ENCODE assay signal across 1 cellular context in genomic region chr10:4819707-4820106, GRCh38.
A peak's percentile ranks its signal among the peaks of the same experiment; 100 is the strongest.
TF ChIP-seq lines count a peak whose summit lies in the region.

No MANE protein-coding gene starts in this region.

TF ChIP-seq in K562, 482 proteins besides CTCF, POLR2A, EP300 and RAD21 (continued from another document):
- TF ChIP-seq CHD4 (IDR thresholded peaks at IDR 0.05; ENCODE audit: insufficient read depth, insufficient replicate concordance, low read depth, low read length, poor library complexity, severe bottlenecking) = no peak
- TF ChIP-seq SMAD4 (CRISPR knock-in tag; conservative IDR thresholded peaks at IDR 0.05) = 0 out of 2 replicates have a peak, but pooled peaks have one; percentile 27
- no peak for TF ChIP-seq ZNF280B (CRISPR knock-in tag; IDR thresholded peaks at IDR 0.05)
- peak; percentile 78 for TF ChIP-seq MECOM (CRISPR knock-in tag; IDR thresholded peaks at IDR 0.05)
- no peak for TF ChIP-seq ZNF24 (IDR thresholded peaks at IDR 0.05)
- TF ChIP-seq BCL6 (CRISPR knock-in tag; IDR thresholded peaks at IDR 0.05) = no peak
- TF ChIP-seq SP2 (IDR thresholded peaks at IDR 0.05; ENCODE audit: extremely low read depth, low read depth, low read length, poor library complexity, severe bottlenecking) = no peak
- no peak for TF ChIP-seq ZNF830 (CRISPR knock-in tag; IDR thresholded peaks at IDR 0.05)
- no peak for TF ChIP-seq ZNF668 (CRISPR knock-in tag; IDR thresholded peaks at IDR 0.05)
- no peak for TF ChIP-seq TCFL5 (CRISPR knock-in tag; conservative IDR thresholded peaks at IDR 0.05)
- no peak for TF ChIP-seq KDM4B (IDR thresholded peaks at IDR 0.05; ENCODE audit: borderline replicate concordance in 2 of 2, low read depth in 1 of 2)
- 0 out of 2 replicates have a peak, but pooled peaks have one; percentile 22 for TF ChIP-seq ZNF766 (CRISPR knock-in tag; conservative IDR thresholded peaks at IDR 0.05)
- no peak for TF ChIP-seq SIX5 (IDR thresholded peaks at IDR 0.05; ENCODE audit: borderline replicate concordance in 1 of 2, insufficient read depth in 1 of 2, low read depth in 1 of 2, low read length in 2 of 2)
- no peak for TF ChIP-seq ZSCAN32 (CRISPR knock-in tag; IDR thresholded peaks at IDR 0.05)
- TF ChIP-seq RBM14 (IDR thresholded peaks at IDR 0.05; ENCODE audit: borderline replicate concordance, insufficient read depth, low read depth, low read length) = no peak
- no peak for TF ChIP-seq PRPF4 (IDR thresholded peaks at IDR 0.05; ENCODE audit: insufficient read depth, low read depth, low read length, poor library complexity, severe bottlenecking)
- TF ChIP-seq CSDE1 (IDR thresholded peaks at IDR 0.05) = no peak
- TF ChIP-seq ZNF518B (CRISPR knock-in tag; IDR thresholded peaks at IDR 0.05) = no peak
- no peak for TF ChIP-seq ZNF431 (CRISPR knock-in tag; IDR thresholded peaks at IDR 0.05)
- TF ChIP-seq XRCC4 (IDR thresholded peaks at IDR 0.05; ENCODE audit: extremely low read depth, insufficient read depth, insufficient read length) = no peak
- no peak for TF ChIP-seq DEAF1 (CRISPR knock-in tag; IDR thresholded peaks at IDR 0.05)
- no peak for TF ChIP-seq ZNF699 (CRISPR knock-in tag; IDR thresholded peaks at IDR 0.05; ENCODE audit: insufficient replicate concordance)
- TF ChIP-seq POLR2B (IDR thresholded peaks at IDR 0.05; ENCODE audit: low read depth, partially characterized antibody) = no peak
- no peak for TF ChIP-seq FOXP1 (CRISPR knock-in tag; IDR thresholded peaks at IDR 0.05)
- TF ChIP-seq ZNF584 (CRISPR knock-in tag; IDR thresholded peaks at IDR 0.05; ENCODE audit: low read depth) = no peak
